ENCODE assay signal across 8 cellular contexts in genomic region chr19:44212250-44212864, GRCh38. TPM values are rescaled to one million over a fixed set of nuclear protein-coding genes. Genes with fewer than 3 reads are reported as not detected.
DNase-seq lines count a peak whose midpoint lies in the region; ATAC-seq and TF ChIP-seq lines count a peak whose summit lies in the region.

TSS of gene ZNF227 (plus strand) at chr19:44212532. CDS start at chr19:44217793, 5,261 bp downstream.

- H3K27me3 ChIP-seq in mucosa of stomach (ENCODE audit: control insufficient read depth, insufficient read depth, low read length): no peaks in the 10 kb centered on the region

- H3K4me3 ChIP-seq in Jurkat, Clone E6-1 (ENCODE audit: low read length): peak within 1 kb of the TSS; percentile 58
- H3K4me3 ChIP-seq in mucosa of stomach (ENCODE audit: low read length): peak within 1 kb of the TSS; percentile 70

- ATAC-seq in GM21367 (IDR thresholded peaks at IDR 0.05; ENCODE audit: unreplicated experiment) (peak; percentile 71), esophagus mucosa (peak; percentile 94)

- no peaks in the 10 kb centered on the region for H3K9me3 ChIP-seq in mucosa of stomach (ENCODE audit: control insufficient read depth, low read length)

- no peaks in the 10 kb centered on the region for H3K36me3 ChIP-seq in mucosa of stomach (ENCODE audit: control insufficient read depth, insufficient read depth, low read length)

- DNase-seq in COR-L47 (lab: John Stamatoyannopoulos, UW): peak; percentile 84
- DNase-seq in Jurkat, Clone E6-1 (ENCODE audit: low read depth, low spot score): peak; percentile 42
- DNase-seq in activated T-helper 1 cell treated with Interleukin-2 at 50 U/mL for 16 hours (ENCODE audit: low read depth): peak; percentile 63
- DNase-seq in stimulated activated CD8-positive, alpha-beta memory T cell treated with anti-CD3 and anti-CD28 coated beads, Interleukin-4, amount 100 ng/mL, for 48 hours: peak; percentile 85

- H3K9ac ChIP-seq in mucosa of stomach (ENCODE audit: low read length): peak within 1 kb of the TSS; percentile 79

- no peaks in the 10 kb centered on the region for H3K4me1 ChIP-seq in mucosa of stomach (ENCODE audit: control insufficient read depth, insufficient read depth, low read length)

TF ChIP-seq in PFSK-1, 5 proteins besides CTCF, POLR2A, EP300 and RAD21:
- 0 out of 4 replicates have a peak, but pooled peaks of 1 of the 2 experiments have one; percentile 20 for TF ChIP-seq REST (IDR thresholded peaks at IDR 0.05; ENCODE audit: insufficient read depth in 1 of 2, low read depth in 2 of 2, low read length in 2 of 2)
- no peak for TF ChIP-seq SIN3A (IDR thresholded peaks at IDR 0.05; ENCODE audit: borderline replicate concordance, insufficient read depth, low read length)
- TF ChIP-seq TAF1 (IDR thresholded peaks at IDR 0.05; ENCODE audit: borderline replicate concordance, insufficient read depth, low read length): peak; percentile 59; the same call in 1 of the 2 replicates
- peak; percentile 74 for TF ChIP-seq POLR2AphosphoS5 (IDR thresholded peaks at IDR 0.05; ENCODE audit: low read depth, low read length)
- TF ChIP-seq FOXP2 (optimal IDR thresholded peaks at IDR 0.05; ENCODE audit: borderline replicate concordance, extremely low read depth, extremely low read length, insufficient read depth): peak; percentile 73

RNA-seq across cellular contexts. Expression of gene ZNF227, which starts in this region (rescaled TPM):
- 10.7 TPM for polyA plus RNA-seq in Jurkat, Clone E6-1 (2012; ENCODE audit: insufficient read depth, insufficient read length)
- 5.8 TPM for polyA plus RNA-seq in PFSK-1 (2012; ENCODE audit: insufficient read length, low read depth)
- total RNA-seq in esophagus mucosa: 6.1 TPM

Comparison
In these comparisons a context has a peak if more than half of its experiments do, and no peak if none do; other contexts are left out.
1. Peak in every context shown above with its lines: DNase-seq, ATAC-seq and H3K4me3 ChIP-seq.